8 cellular contexts compared by ENCODE assay signal in genomic region chr10:24723386-24723787, GRCh38. TPM values are rescaled to one million over a fixed set of nuclear protein-coding genes. Genes with fewer than 3 reads are reported as not detected.
DNase-seq lines count a peak whose midpoint lies in the region; ATAC-seq, FAIRE-seq and TF ChIP-seq lines count a peak whose summit lies in the region.

No MANE protein-coding gene starts in this region.

- no peak for TF ChIP-seq CTCF in HEK293 (tag by site-specific recombination; IDR thresholded peaks at IDR 0.05)
- no peak for TF ChIP-seq CTCF in astrocyte (IDR thresholded peaks at IDR 0.05; ENCODE audit: insufficient read depth, low read depth, low read length)
- no peak for TF ChIP-seq CTCF in HepG2 (CRISPR knock-in tag; IDR thresholded peaks at IDR 0.05)
- TF ChIP-seq CTCF in thyroid gland (IDR thresholded peaks at IDR 0.05) = no peak

- H2AFZ ChIP-seq in astrocyte (ENCODE audit: low read depth, low read length) = no peak overlapping the region
- no peak overlapping the region for H2AFZ ChIP-seq in HepG2 (ENCODE audit: low read length)

- H4K20me1 ChIP-seq in astrocyte (ENCODE audit: insufficient read depth, low read length) = peaks cover 41% of the 10 kb centered on the region
- H4K20me1 ChIP-seq in HepG2 (ENCODE audit: insufficient read depth, low read length) = peaks cover 10% of the 10 kb centered on the region

- FAIRE-seq in astrocyte (lab: Jason Lieb, UNC) (no peak), HepG2 (lab: Jason Lieb, UNC) (no peak)

- ATAC-seq in GM18502 (IDR thresholded peaks at IDR 0.05; ENCODE audit: poor library complexity, unreplicated experiment) = peak; percentile 27
- ATAC-seq in HepG2 = no peak

- H3K4me3 ChIP-seq in HEK293 (ENCODE audit: low read depth, low read length) (peak overlapping the region; percentile 78), astrocyte (ENCODE audit: insufficient read depth, low read depth, low read length) (peak overlapping the region; percentile 67), HepG2 (replicated peaks in 1 of 3; ENCODE audit: insufficient read depth in 1 of 3, low read depth in 2 of 3, low read length in 3 of 3) (peak overlapping the region; percentile 81 to 84 (median 83); a peak in 5 of 6 replicates), thyroid gland (replicated peaks in 1 of 3) (peak overlapping the region in 1 of 3 donors; percentile 77)

- H3K36me3 Mint-ChIP-seq in astrocyte (ENCODE audit: low read depth, unreplicated experiment) = peaks cover 11% of the 10 kb centered on the region

- BruUV-seq in HepG2 (replicated peaks; lab: Mats Ljungman, UMichigan) = no TSS peak

- H3K27ac Mint-ChIP-seq in astrocyte (ENCODE audit: unreplicated experiment) = no peak overlapping the region

- no peaks in the 10 kb centered on the region for H3K9me3 ChIP-seq in HEK293 (ENCODE audit: control insufficient read depth, insufficient read depth, low read depth, low read length)
- H3K9me3 ChIP-seq in astrocyte (ENCODE audit: insufficient read depth, low read depth, low read length) = no peaks in the 10 kb centered on the region
- no peaks in the 10 kb centered on the region for H3K9me3 ChIP-seq in HepG2 (ENCODE audit: low read length)
- H3K9me3 ChIP-seq in thyroid gland = no peaks in the 10 kb centered on the region

- DNase-seq in NCI-H69 (lab: John Stamatoyannopoulos, UW) (peak; percentile 56), astrocyte (ENCODE audit: low read depth) (no peak), HepG2 (ENCODE audit: low spot score) (no peak), thyroid gland (peak; percentile 44 to 56), NCI-H82 treated with DMSO at 0.1 percent for 48 hours (lab: John Stamatoyannopoulos, UW; ENCODE audit: unreplicated experiment) (no peak), glomerular visceral epithelial cell (ENCODE audit: extremely low spot score) (no peak)

- no peaks in the 10 kb centered on the region for H3K9me3 Mint-ChIP-seq in astrocyte (ENCODE audit: unreplicated experiment)

- H3K27me3 Mint-ChIP-seq in astrocyte (ENCODE audit: low read depth, unreplicated experiment) = no peaks in the 10 kb centered on the region

- peak overlapping the region; percentile 100 for H3K4me2 ChIP-seq in astrocyte (ENCODE audit: low read length)
- H3K4me2 ChIP-seq in HepG2 (ENCODE audit: low read depth, low read length) = peak overlapping the region; percentile 29

- peak overlapping the region; percentile 97 for H3K9ac ChIP-seq in astrocyte (ENCODE audit: low read length)
- peak overlapping the region; percentile 85 for H3K9ac ChIP-seq in HepG2 (ENCODE audit: insufficient read depth, low read depth, low read length)

- intact Hi-C loops in HepG2 (cut with micrococcal nuclease; ENCODE audit: unreplicated experiment) = loop anchor here (2.0 to 5.0 kb wide), 2 partner anchors 17 to 294 kb away; partner anchors contain the start of genes ENKUR and THNSL1
- intact Hi-C loops in thyroid gland (cut with DNase I) = loop anchor here (10.0 kb wide), 1 partner anchor 79 kb away; no protein-coding TSS in a partner anchor

- TF ChIP-seq EP300 in HepG2 (IDR thresholded peaks at IDR 0.05; ENCODE audit: low read depth in 2 of 2, low read length in 2 of 2) = no peak
- no peak for TF ChIP-seq EP300 in HepG2 (CRISPR knock-in tag; IDR thresholded peaks at IDR 0.05; ENCODE audit: borderline replicate concordance)

- WGBS in HepG2 (ENCODE audit: low lambda C conversion rate) = no CpG with 5 or more reads among the region's 70 CpGs
- WGBS in thyroid gland, 2 donors = no CpG with 5 or more reads among the region's 70 CpGs

- H3K79me2 ChIP-seq in astrocyte (ENCODE audit: insufficient read depth, low read length) (peaks cover 42% of the 10 kb centered on the region), HepG2 (ENCODE audit: insufficient read depth, low read length) (peaks cover 41% of the 10 kb centered on the region)

- peaks cover 0 to 12% of the 10 kb centered on the region in 2 experiments; a peak in 1 of 3 replicates for H3K36me3 ChIP-seq in HEK293 (ENCODE audit: control insufficient read depth in 2 of 2, insufficient read depth in 1 of 2, low read length in 2 of 2)
- H3K36me3 ChIP-seq in astrocyte (ENCODE audit: insufficient read depth, low read length) = no peaks in the 10 kb centered on the region
- no peaks in the 10 kb centered on the region for H3K36me3 ChIP-seq in HepG2 (replicated peaks in 1 of 2; ENCODE audit: control insufficient read depth in 1 of 2, insufficient read depth in 2 of 2, low read length in 2 of 2)
- H3K36me3 ChIP-seq in thyroid gland = no peaks in the 10 kb centered on the region

- H3K4me1 Mint-ChIP-seq in astrocyte (ENCODE audit: low read depth, unreplicated experiment) = no peaks in the 10 kb centered on the region

- no peak for TF ChIP-seq POLR2A in HepG2 (IDR thresholded peaks at IDR 0.05; ENCODE audit: insufficient read depth in 1 of 2, low read depth in 2 of 2, low read length in 2 of 2)
- TF ChIP-seq POLR2A in thyroid gland (IDR thresholded peaks at IDR 0.05) = no peak

- POLR2A ChIA-PET in HEK293 (lab: Yijun Ruan, JAX) (interaction anchor here (1.3 to 1.4 kb wide), 2 partner anchors 52 to 80 kb away, joined by 3 to 7 read pairs; no protein-coding TSS in a partner anchor), HepG2 (lab: Yijun Ruan, JAX) (interaction anchor here (0.7 to 2.8 kb wide), 3 partner anchors 17 to 357 kb away, joined by 3 to 11 read pairs (median 4); no protein-coding TSS in a partner anchor)

- H3K27me3 ChIP-seq in astrocyte (ENCODE audit: insufficient read depth, low read length) (no peaks in the 10 kb centered on the region), HepG2 (ENCODE audit: control insufficient read depth in 1 of 2, insufficient read depth in 2 of 2, low read length in 2 of 2) (no peaks in the 10 kb centered on the region), thyroid gland (no peaks in the 10 kb centered on the region)

- TF ChIP-seq RAD21 in HepG2 (CRISPR knock-in tag; IDR thresholded peaks at IDR 0.05) = no peak

- H3K27ac ChIP-seq in HEK293 (ENCODE audit: extremely low read depth, low read depth, low read length) (peak overlapping the region; percentile 95), astrocyte (ENCODE audit: low read depth, low read length) (peak overlapping the region; percentile 92), HepG2 (ENCODE audit: extremely low read length, insufficient read depth, low read length) (peak overlapping the region; percentile 88), thyroid gland (peak overlapping the region; percentile 93 to 98 (median 96))

- no peak overlapping the region for H3K4me3 Mint-ChIP-seq in astrocyte (ENCODE audit: unreplicated experiment)

- in situ Hi-C loops in HepG2 (cut with HindIII; ENCODE audit: extremely low pct_ligation_motif_present, low pct_unique_long_range_greater_than_20kb) = loop anchor here (10.0 kb wide), 1 partner anchor 291 kb away; the partner anchor contains the start of genes ENKUR and THNSL1

- CTCF ChIA-PET in HEK293 (lab: Yijun Ruan, JAX) (interaction anchor here (0.6 to 1.4 kb wide), 5 partner anchors 31 to 358 kb away, joined by 3 to 6 read pairs (median 4); no protein-coding TSS in a partner anchor), HepG2 (lab: Yijun Ruan, JAX; ENCODE audit: low intra/inter-chr PET ratio, low total read pairs) (no interaction called here)

- H3K4me1 ChIP-seq in HEK293 (ENCODE audit: control insufficient read depth, insufficient read depth, low read length) (peaks cover 4% of the 10 kb centered on the region), astrocyte (ENCODE audit: insufficient read depth, low read length) (peaks cover 33% of the 10 kb centered on the region), HepG2 (ENCODE audit: insufficient read depth, low read length) (peaks cover 43% of the 10 kb centered on the region), thyroid gland (peaks cover 21 to 33% of the 10 kb centered on the region in 2 donors)

TF ChIP-seq in HEK293, 187 proteins besides CTCF, POLR2A, EP300 and RAD21 (continues in another document):
- TF ChIP-seq ZFP3 (tag by site-specific recombination; IDR thresholded peaks at IDR 0.05; ENCODE audit: low read depth) (no peak), ZNF792 (tag by site-specific recombination; IDR thresholded peaks at IDR 0.05) (no peak)

TF ChIP-seq in HepG2, 621 proteins besides CTCF, POLR2A, EP300 and RAD21:
- TF ChIP-seq RBFOX2 (IDR thresholded peaks at IDR 0.05; ENCODE audit: low read depth, low read length) (peak; percentile 10; the same call in 1 of the 2 replicates), ZNF17 (CRISPR knock-in tag; IDR thresholded peaks at IDR 0.05) (no peak)

RNA-seq across cellular contexts. Expression of gene ARHGAP21, which starts 0.3 kb away (rescaled TPM):
- total RNA-seq in astrocyte (91.5 and 107 TPM in 2 replicates), HepG2 (2016; rRNA removed; fragmentation: Illumina TruSeq; extraction: Trizol) (26.6 and 28.0 TPM in 2 replicates), thyroid gland (100 to 1,000 TPM in 1 of 4 donors, 10 to 100 TPM in 3; 83.2 to 118 (median 86.3) TPM)
- total RNA-seq in HepG2 (2016; cell fraction: cytosol; rRNA removed; fragmentation: Illumina TruSeq; extraction: Trizol; ENCODE audit: low read depth) = 3.9 and 7.5 TPM in 2 replicates
- 23.3 and 24.8 TPM in 2 replicates for total RNA-seq in HepG2 (2016; cell fraction: insoluble cytoplasmic fraction; rRNA removed; fragmentation: Illumina TruSeq; extraction: Trizol)
- total RNA-seq in HepG2 (2016; cell fraction: membrane; rRNA removed; fragmentation: Illumina TruSeq; extraction: Trizol) = 13.0 and 13.2 TPM in 2 replicates
- total RNA-seq in HepG2 (2016; cell fraction: nucleus; rRNA removed; fragmentation: Illumina TruSeq; extraction: Trizol) = 47.1 and 48.2 TPM in 2 replicates
- 23.9 and 24.9 TPM in 2 replicates for polyA plus RNA-seq in HepG2 (2011; rRNA removed)
- polyA plus RNA-seq in HepG2 (2011; cell fraction: cytosol; rRNA removed) = 9.3 and 14.8 TPM in 2 replicates
- 38.8 and 40.9 TPM in 2 replicates for polyA plus RNA-seq in HepG2 (2011; cell fraction: nucleus; rRNA removed)
- 12.7 and 19.2 TPM in 2 replicates for polyA plus RNA-seq in HepG2 (2012)
- 0.80 and 1.5 TPM in 2 replicates for polyA plus RNA-seq in HepG2 (2016; cell fraction: cytosol; fragmentation: Illumina TruSeq; extraction: Trizol; ENCODE audit: low read depth)
- polyA plus RNA-seq in HepG2 (2016; cell fraction: insoluble cytoplasmic fraction; fragmentation: Illumina TruSeq; extraction: Trizol; ENCODE audit: low read depth) = 19.5 and 21.4 TPM in 2 replicates
- polyA plus RNA-seq in HepG2 (2016; cell fraction: membrane; fragmentation: Illumina TruSeq; extraction: Trizol; ENCODE audit: low read depth) = 3.2 and 4.5 TPM in 2 replicates
- 39.1 and 41.8 TPM in 2 replicates for polyA plus RNA-seq in HepG2 (2016; cell fraction: nucleus; fragmentation: Illumina TruSeq; extraction: Trizol; ENCODE audit: insufficient read depth, low read depth)
- polyA minus RNA-seq in HepG2 (2011; rRNA and poly(A)+ RNA removed; ENCODE audit: low replicate concordance) = 40.5 and 94.5 TPM in 2 replicates
- polyA minus RNA-seq in HepG2 (2011; cell fraction: cytosol; rRNA and poly(A)+ RNA removed) = 24.5 and 27.5 TPM in 2 replicates
- 101 and 142 TPM in 2 replicates for polyA minus RNA-seq in HepG2 (2011; cell fraction: nucleus; rRNA and poly(A)+ RNA removed)

Comparison
In these comparisons a context has a peak if more than half of its experiments do, and no peak if none do; other contexts are left out.
1. DNase-seq: peak in NCI-H69 (single experiment) and thyroid gland (2 of 2); none in astrocyte (single experiment), HepG2 (single experiment), NCI-H82 treated with DMSO at 0.1 percent for 48 hours (single experiment) and glomerular visceral epithelial cell (single experiment).
2. Peak in every context shown above with its lines, with median percentiles within 50 percentile points of each other: H3K27ac ChIP-seq.